Comparison of ENCODE assay signal across 15 cellular contexts in genomic region chr9:61226438-61226837, GRCh38. TPM values are rescaled to one million over a fixed set of nuclear protein-coding genes. Genes with fewer than 3 reads are reported as not detected.
"Had no signal": no experiment of that assay in that cellular context is flagged by ENCODE, and none has a peak within 500 bp of the region (broad histone marks: within the 10 kb centered on the region; RNA-seq: fewer than 3 reads in every experiment).

No MANE protein-coding gene starts in this region.

RNA-seq across cellular contexts. Expression of gene SPATA31A7, which starts 36.6 kb away (rescaled TPM):
- total RNA-seq: endodermal cell, epithelial cell of proximal tubule, esophagus muscularis mucosa, fibroblast of lung, heart right ventricle, left ventricle myocardium superior, lower lobe of right lung, mononuclear cell, natural killer cell, occipital lobe, ovary, psoas muscle, spleen, upper lobe of left lung had no signal
- polyA plus RNA-seq: fibroblast of lung, heart right ventricle, neural cell, ovary, psoas muscle, spleen had no signal
